In the genomic region with DNA sequence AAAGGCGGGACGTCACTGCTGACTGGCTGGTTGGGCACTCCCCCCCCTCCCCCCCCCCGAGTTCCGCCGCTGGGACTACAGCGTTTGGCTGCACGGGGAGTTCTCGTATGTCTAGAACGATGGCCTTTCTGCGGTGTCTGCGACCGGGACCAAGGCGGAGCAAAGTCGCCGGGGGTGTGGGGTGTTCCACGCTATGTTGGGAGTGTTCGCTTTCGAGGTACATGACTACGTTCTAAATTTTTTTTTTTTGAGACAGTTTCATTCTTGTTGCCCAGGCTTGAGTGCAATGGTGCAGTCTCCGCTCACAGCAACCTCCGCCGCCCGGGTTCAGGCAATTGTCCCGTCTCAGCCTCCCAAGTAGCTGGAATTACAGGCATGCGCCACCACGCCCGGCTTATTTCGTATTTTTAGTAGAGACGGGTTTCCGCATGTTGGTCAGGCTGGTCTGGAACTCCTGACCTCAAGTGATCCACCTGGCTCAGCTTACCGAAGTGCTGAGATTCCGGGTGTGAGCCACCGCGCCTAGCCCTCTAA, we compare ENCODE assay signal across 8 cellular contexts. TPM values are rescaled to one million over a fixed set of nuclear protein-coding genes. Genes with fewer than 3 reads are reported as not detected.
DNase-seq lines count a peak whose midpoint lies in the region; ATAC-seq and TF ChIP-seq lines count a peak whose summit lies in the region.

No MANE protein-coding gene starts in this region.

- peaks cover 38% of the 10 kb centered on the region for H3K4me1 Mint-ChIP-seq in memory B cell

- TF ChIP-seq CTCF in 22Rv1 (IDR thresholded peaks at IDR 0.05) (no peak), astrocyte of the spinal cord (IDR thresholded peaks at IDR 0.05; ENCODE audit: low read depth, low read length) (no peak)

- no peaks in the 10 kb centered on the region for H3K4me1 ChIP-seq in aorta (ENCODE audit: control insufficient read depth in 1 of 2, insufficient read depth in 2 of 2, low read length in 2 of 2)

- H3K9me3 Mint-ChIP-seq in memory B cell = peaks cover 1% of the 10 kb centered on the region

- H3K27me3 ChIP-seq in aorta (ENCODE audit: control insufficient read depth in 1 of 2, insufficient read depth in 2 of 2, low read length in 1 of 2) = no peaks in the 10 kb centered on the region

- intact Hi-C loops in aorta (cut with DNase I) = loop anchor here in 1 of 2 donors (5.0 kb wide), 1 partner anchor 117 kb away; a partner anchor contains a TSS

- H3K27me3 Mint-ChIP-seq in memory B cell = no peaks in the 10 kb centered on the region

- WGBS in aorta, 2 donors = 0 to 1% methylated on average over 30 to 34 of the region's 34 CpGs

- H3K36me3 ChIP-seq in aorta (ENCODE audit: control insufficient read depth in 1 of 2, insufficient read depth in 2 of 2, low read length in 1 of 2) = no peaks in the 10 kb centered on the region

- H3K27ac ChIP-seq in 22Rv1 (peak overlapping the region; percentile 96), aorta (ENCODE audit: low read depth in 1 of 2, low read length in 2 of 2) (peak overlapping the region; percentile 1 to 76)

- in situ Hi-C loops in astrocyte of the spinal cord (cut with HindIII; ENCODE audit: low sequenced_read_pairs) = no loop called here

- peaks cover 10% of the 10 kb centered on the region for H3K36me3 Mint-ChIP-seq in memory B cell

- DNase-seq in astrocyte of the spinal cord (ENCODE audit: low read depth, low spot score) (no peak), memory B cell (ENCODE audit: low spot score in 2 of 2) (no peak), aorta (no peak), NCI-H2171 treated with DMSO at 0.1 percent for 48 hours (lab: John Stamatoyannopoulos, UW) (no peak)
- DNase-seq in activated CD4-positive, CD25-positive, alpha-beta regulatory T cell (lab: John Stamatoyannopoulos, UW) = no peak

- H3K9me3 ChIP-seq in aorta (ENCODE audit: control insufficient read depth, low read length) = no peaks in the 10 kb centered on the region

- peak overlapping the region; percentile 98 for H3K27ac Mint-ChIP-seq in memory B cell

- H3K4me3 ChIP-seq in astrocyte of the spinal cord (ENCODE audit: low read depth, low read length) (peak overlapping the region; percentile 80), aorta (ENCODE audit: low read length in 2 of 2) (peak overlapping the region; percentile 47 to 60)

- peak overlapping the region; percentile 95 for H3K4me3 Mint-ChIP-seq in memory B cell

- ATAC-seq in HG03066 (IDR thresholded peaks at IDR 0.05; ENCODE audit: low read depth, unreplicated experiment) = peak; percentile 1
- ATAC-seq in memory B cell (ENCODE audit: low read depth) = no peak
- no peak for ATAC-seq in aorta (ENCODE audit: low FRiP score)
- ATAC-seq in GM21786 (IDR thresholded peaks at IDR 0.05; ENCODE audit: unreplicated experiment) = no peak

RNA-seq across cellular contexts. Expression of a gene that starts 0.6 kb away (rescaled TPM):
- 10 to 100 TPM; 28.6 to 39.3 TPM for total RNA-seq in aorta
- 10 to 100 TPM; 18.9 to 43.3 TPM for polyA plus RNA-seq in aorta

RNA-seq across cellular contexts. Expression of a gene that starts 6.7 kb away (rescaled TPM):
- total RNA-seq in aorta = 10 to 100 TPM; 20.3 to 25.9 TPM
- polyA plus RNA-seq in aorta = 1 to 10 TPM; 3.9 to 8.6 TPM

RNA-seq across cellular contexts. Expression of a gene that starts 23.8 kb away (rescaled TPM):
- total RNA-seq in aorta = not detected
- under 1 TPM in 1 of 2 donors, not detected in 1; 0.10 TPM for polyA plus RNA-seq in aorta
